ENCODE assay signal across 16 cellular contexts in the genomic region with DNA sequence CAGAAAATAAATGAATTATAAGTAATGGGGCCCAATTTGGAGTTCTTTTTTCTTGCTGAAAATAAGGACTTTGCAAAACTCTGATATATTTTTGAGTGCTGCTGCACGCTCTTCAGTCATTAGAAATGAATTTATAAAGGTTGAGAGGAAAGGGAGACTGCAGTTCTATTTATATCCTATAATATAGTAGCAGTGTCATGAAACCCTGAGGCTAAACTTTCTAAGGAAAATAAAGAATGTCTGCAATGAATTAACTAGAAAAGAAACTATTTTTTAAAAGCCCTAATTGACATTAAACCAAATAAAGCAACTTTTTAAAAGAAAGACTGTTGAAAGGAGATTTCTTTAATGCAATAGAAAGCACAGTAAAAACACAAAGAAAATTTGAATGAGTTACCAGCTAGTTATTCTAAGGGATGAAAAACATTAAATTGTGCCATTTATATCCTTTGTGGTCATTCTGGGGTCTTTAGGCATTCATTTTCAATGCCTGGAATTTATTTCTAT.
A peak's percentile ranks its signal among the peaks of the same experiment; 100 is the strongest.
DNase-seq lines count a peak whose midpoint lies in the region; ATAC-seq and TF ChIP-seq lines count a peak whose summit lies in the region.
"Had no signal": no experiment of that assay in that cellular context is flagged by ENCODE, and none has a peak within 500 bp of the region (broad histone marks: within the 10 kb centered on the region; RNA-seq: fewer than 3 reads in every experiment).

No MANE protein-coding gene starts in this region.

- no peaks in the 10 kb centered on the region for H3K36me3 Mint-ChIP-seq in nephron (ENCODE audit: low read depth)
- H3K36me3 Mint-ChIP-seq: CD14-positive monocyte; CD4-positive, alpha-beta memory T cell had no signal

- H3K4me3 Mint-ChIP-seq in nephron: no peak overlapping the region
- H3K4me3 Mint-ChIP-seq: CD14-positive monocyte; CD4-positive, alpha-beta memory T cell; H9 had no signal

- H3K27me3 Mint-ChIP-seq in nephron (ENCODE audit: low read depth): peaks cover 4% of the 10 kb centered on the region

- peak; percentile 33 for DNase-seq in COLO829 (ENCODE audit: low spot score)
- peak; percentile 36 for DNase-seq in epidermal melanocyte (ENCODE audit: insufficient read length, low spot score)
- DNase-seq: AML-193; Calu3; CD4-positive, alpha-beta memory T cell; DMS79 treated with DMSO at 0.1 percent for 48 hours; GF-D8; H9; IMR-90 had no signal

- no peak for TF ChIP-seq CTCF in nephron (IDR thresholded peaks at IDR 0.05; ENCODE audit: unreplicated experiment in 3 of 3)

- H3K9me3 Mint-ChIP-seq in nephron: no peaks in the 10 kb centered on the region
- H3K9me3 Mint-ChIP-seq: H9 had no signal

- peak overlapping the region in 2 of 3 experiments; percentile 1 to 68 for H3K27ac Mint-ChIP-seq in nephron
- H3K27ac Mint-ChIP-seq: CD4-positive, alpha-beta memory T cell; H9 had no signal

- ATAC-seq in SK-N-SH treated with all-trans-retinoic acid at 6 μM for 48 hours (peak; percentile 30; the same call in 2 of the 3 replicates), HG03354 (IDR thresholded peaks at IDR 0.05; ENCODE audit: poor library complexity, severe bottlenecking, unreplicated experiment) (no peak), HG02623 (IDR thresholded peaks at IDR 0.05; ENCODE audit: unreplicated experiment) (no peak), GM18502 (IDR thresholded peaks at IDR 0.05; ENCODE audit: poor library complexity, unreplicated experiment) (no peak)
- ATAC-seq: A549 had no signal

- H3K4me1 Mint-ChIP-seq in nephron: no peaks in the 10 kb centered on the region
- H3K4me1 Mint-ChIP-seq: H9 had no signal

TF ChIP-seq in SK-N-SH treated with all-trans-retinoic acid at 6 μM for 48 hours, 23 proteins besides CTCF, POLR2A, EP300 and RAD21:
- TF ChIP-seq SNAI2 (CRISPR knock-in tag; IDR thresholded peaks at IDR 0.05) (no peak), ISL1 (CRISPR knock-in tag; IDR thresholded peaks at IDR 0.05) (peak; percentile 61)
